In genomic region chr19:10720607-10721125, GRCh38 we compare ENCODE assay signal across 22 cellular contexts. TPM values are rescaled to one million over a fixed set of nuclear protein-coding genes. Genes with fewer than 3 reads are reported as not detected.
DNase-seq lines count a peak whose midpoint lies in the region; ATAC-seq and TF ChIP-seq lines count a peak whose summit lies in the region.
"Had no signal": no experiment of that assay in that cellular context is flagged by ENCODE, and none has a peak within 500 bp of the region (broad histone marks: within the 10 kb centered on the region; RNA-seq: fewer than 3 reads in every experiment).

No MANE protein-coding gene starts in this region.

- H3K36me3 Mint-ChIP-seq in natural killer cell (no peaks in the 10 kb centered on the region), T-helper 17 cell (ENCODE audit: low read depth) (no peaks in the 10 kb centered on the region)
- peaks cover 4% of the 10 kb centered on the region for H3K36me3 Mint-ChIP-seq in natural killer cell treated with Interleukin-12 subunit alpha and Interleukin-12 subunit beta and Interleukin-15 and Interleukin-18, amount 100 ng/mL, for 72 hours

- no peaks in the 10 kb centered on the region for H3K9me2 ChIP-seq in GM23248 (ENCODE audit: insufficient read depth)

- peaks cover 77% of the 10 kb centered on the region for H3K79me2 ChIP-seq in GM23248 (ENCODE audit: insufficient read depth)

- TF ChIP-seq CTCF in natural killer cell (IDR thresholded peaks at IDR 0.05) (no peak), upper lobe of left lung (IDR thresholded peaks at IDR 0.05) (no peak)

- peak overlapping the region in 1 of 2 donors; percentile 30 for H3K9ac ChIP-seq in mucosa of rectum (ENCODE audit: low read depth in 1 of 2, low read length in 2 of 2)
- no peak overlapping the region for H3K9ac ChIP-seq in GM23248

- H3K4me1 ChIP-seq in mucosa of rectum (ENCODE audit: control insufficient read depth in 2 of 2, insufficient read depth in 2 of 2, low read length in 2 of 2) (peaks cover 31 to 37% of the 10 kb centered on the region in 2 donors), upper lobe of left lung (peaks cover 43 to 75% (median 59%) of the 10 kb centered on the region in 4 donors), GM23248 (ENCODE audit: insufficient read depth) (peaks cover 20% of the 10 kb centered on the region; the same call in 1 of the 2 replicates)

- peak overlapping the region; percentile 32 to 42 for H3K27ac ChIP-seq in mucosa of rectum (ENCODE audit: low read depth in 2 of 2, low read length in 2 of 2)
- H3K27ac ChIP-seq in upper lobe of left lung = peak overlapping the region; percentile 94 to 98 (median 96)
- no peak overlapping the region for H3K27ac ChIP-seq in GM23248
- H3K27ac ChIP-seq: ovary had no signal

- DNase-seq in natural killer cell = no peak
- DNase-seq in natural killer cell treated with Interleukin-12 subunit alpha and Interleukin-12 subunit beta and Interleukin-15 and Interleukin-18, amount 100 ng/mL, for 72 hours (ENCODE audit: low spot score) = no peak
- DNase-seq in T-helper 17 cell = no peak
- no peak for DNase-seq in upper lobe of left lung
- no peak for DNase-seq in GM23248
- no peak for DNase-seq in cerebellar cortex (ENCODE audit: low spot score)
- DNase-seq: activated CD4-positive, alpha-beta T cell treated with anti-CD3 and anti-CD28 coated beads for 36 hours; amniotic stem cell; central memory CD4-positive, alpha-beta T cell; DMS79; effector CD8-positive, alpha-beta T cell; Karpas-422; midbrain; NCI-H1417; NCI-H2171; ovary; Peyer's patch; stimulated activated CD4-positive, alpha-beta T cell treated with anti-CD3 and anti-CD28 coated beads, Interleukin-4, amount 100 ng/mL, for 24 hours; testis had no signal

- H3K27me3 ChIP-seq in mucosa of rectum (ENCODE audit: control insufficient read depth in 2 of 2, insufficient read depth in 2 of 2, low read length in 2 of 2) = no peaks in the 10 kb centered on the region
- H3K27me3 ChIP-seq in upper lobe of left lung = no peaks in the 10 kb centered on the region
- no peaks in the 10 kb centered on the region for H3K27me3 ChIP-seq in GM23248 (replicated peaks; ENCODE audit: insufficient read depth)
- H3K27me3 ChIP-seq: ovary, Peyer's patch, testis had no signal

- H3K4me3 Mint-ChIP-seq in natural killer cell (peak overlapping the region; percentile 42), T-helper 17 cell (peak overlapping the region; percentile 97)
- no peak overlapping the region for H3K4me3 Mint-ChIP-seq in natural killer cell treated with Interleukin-12 subunit alpha and Interleukin-12 subunit beta and Interleukin-15 and Interleukin-18, amount 100 ng/mL, for 72 hours

- TF ChIP-seq POLR2A in upper lobe of left lung (IDR thresholded peaks at IDR 0.05) = no peak

- no peak overlapping the region for H3K4me2 ChIP-seq in GM23248 (ENCODE audit: unreplicated experiment)
- H3K4me2 ChIP-seq: GM23338 had no signal

- H3K27me3 Mint-ChIP-seq in natural killer cell (ENCODE audit: low read depth in 2 of 2) = no peaks in the 10 kb centered on the region
- H3K27me3 Mint-ChIP-seq in natural killer cell treated with Interleukin-12 subunit alpha and Interleukin-12 subunit beta and Interleukin-15 and Interleukin-18, amount 100 ng/mL, for 72 hours = no peaks in the 10 kb centered on the region
- H3K27me3 Mint-ChIP-seq in T-helper 17 cell = no peaks in the 10 kb centered on the region
- H3K27me3 Mint-ChIP-seq: activated CD4-positive, alpha-beta T cell treated with anti-CD3 and anti-CD28 coated beads for 36 hours had no signal

- peaks cover 22% of the 10 kb centered on the region; the same call in 1 of the 2 replicates for H4K20me1 ChIP-seq in GM23248 (ENCODE audit: insufficient read depth)

- WGBS in upper lobe of left lung, 2 donors = 88 to 89% methylated on average over 6 of the region's 6 CpGs
- 98% methylated on average over 6 of the region's 6 CpGs for WGBS in GM23248 (ENCODE audit: low coverage in 1 of 2, low lambda C conversion rate in 2 of 2, missing lambda C conversion rate in 2 of 2), 2 experiments

- ATAC-seq in natural killer cell (no peak), T-helper 17 cell (no peak), upper lobe of left lung (ENCODE audit: low FRiP score in 2 of 2) (no peak), HG02623 (IDR thresholded peaks at IDR 0.05; ENCODE audit: unreplicated experiment) (no peak)
- no peak for ATAC-seq in natural killer cell treated with Interleukin-12 subunit alpha and Interleukin-12 subunit beta and Interleukin-15 and Interleukin-18, amount 100 ng/mL, for 72 hours
- ATAC-seq: activated CD4-positive, alpha-beta T cell treated with anti-CD3 and anti-CD28 coated beads for 36 hours; GM23338 had no signal

- intact Hi-C loops in natural killer cell (cut with micrococcal nuclease) = no loop called here

- in situ Hi-C loops in GM23248 (cut with MboI) = no loop called here

- H3K9me3 ChIP-seq in T-helper 17 cell (ENCODE audit: control insufficient read depth, low read length, poor library complexity, severe bottlenecking) (no peaks in the 10 kb centered on the region), mucosa of rectum (ENCODE audit: control insufficient read depth in 2 of 2, low read length in 2 of 2) (no peaks in the 10 kb centered on the region), upper lobe of left lung (no peaks in the 10 kb centered on the region), GM23248 (ENCODE audit: low read depth) (no peaks in the 10 kb centered on the region)
- H3K9me3 ChIP-seq: ovary, Peyer's patch, testis had no signal

- H3K36me3 ChIP-seq in mucosa of rectum (ENCODE audit: control insufficient read depth in 2 of 2, insufficient read depth in 2 of 2, low read length in 2 of 2) (peaks cover 12 to 20% of the 10 kb centered on the region in 2 donors), upper lobe of left lung (peaks cover 0 to 33% (median 2%) of the 10 kb centered on the region in 4 donors), GM23248 (ENCODE audit: low read depth) (no peaks in the 10 kb centered on the region)
- H3K36me3 ChIP-seq: ovary had no signal

- H3K27ac Mint-ChIP-seq in natural killer cell (peak overlapping the region; percentile 92 to 95), T-helper 17 cell (peak overlapping the region; percentile 83)
- peak overlapping the region in 1 of 2 donors; percentile 91 for H3K27ac Mint-ChIP-seq in natural killer cell treated with Interleukin-12 subunit alpha and Interleukin-12 subunit beta and Interleukin-15 and Interleukin-18, amount 100 ng/mL, for 72 hours
- H3K27ac Mint-ChIP-seq: GM23338 had no signal

- H2AFZ ChIP-seq in GM23248 = no peak overlapping the region
- H2AFZ ChIP-seq: GM23338 had no signal

- peak overlapping the region in 1 of 2 donors; percentile 13 for H3K4me3 ChIP-seq in mucosa of rectum (ENCODE audit: low read length in 2 of 2)
- H3K4me3 ChIP-seq in upper lobe of left lung = peak overlapping the region in 2 of 4 donors; percentile 2 to 100
- no peak overlapping the region for H3K4me3 ChIP-seq in GM23248
- H3K4me3 ChIP-seq: GM23338, ovary, testis had no signal

- H3K9me3 Mint-ChIP-seq in natural killer cell = no peaks in the 10 kb centered on the region
- no peaks in the 10 kb centered on the region for H3K9me3 Mint-ChIP-seq in natural killer cell treated with Interleukin-12 subunit alpha and Interleukin-12 subunit beta and Interleukin-15 and Interleukin-18, amount 100 ng/mL, for 72 hours

- H3F3A ChIP-seq in GM23248 (ENCODE audit: insufficient read depth) = peaks cover 30% of the 10 kb centered on the region

- TF ChIP-seq EP300 in upper lobe of left lung (IDR thresholded peaks at IDR 0.05) = no peak

- peaks cover 31 to 59% of the 10 kb centered on the region in 2 donors for H3K4me1 Mint-ChIP-seq in natural killer cell
- peaks cover 36 to 42% of the 10 kb centered on the region in 2 donors for H3K4me1 Mint-ChIP-seq in natural killer cell treated with Interleukin-12 subunit alpha and Interleukin-12 subunit beta and Interleukin-15 and Interleukin-18, amount 100 ng/mL, for 72 hours (ENCODE audit: low read depth in 2 of 2)
- H3K4me1 Mint-ChIP-seq in T-helper 17 cell = peaks cover 36% of the 10 kb centered on the region

RNA-seq across cellular contexts. Expression of gene DNM2, which starts 2.8 kb away (rescaled TPM):
- 100 to 1,000 TPM; 419 to 491 (median 428) TPM for total RNA-seq in natural killer cell
- total RNA-seq in natural killer cell treated with Interleukin-12 subunit alpha and Interleukin-12 subunit beta and Interleukin-15 and Interleukin-18, amount 100 ng/mL, for 72 hours = 100 to 1,000 TPM; 403 to 422 TPM
- total RNA-seq in T-helper 17 cell = 100 to 1,000 TPM; 267 to 273 TPM
- total RNA-seq in upper lobe of left lung = 100 to 1,000 TPM; 238 to 744 (median 318) TPM
- total RNA-seq in GM23248 (2014; rRNA removed; shearing (Covaris generic)) = 47.2 and 48.9 TPM in 2 replicates
- polyA plus RNA-seq in GM23248 (2016; fragmentation: Nextera tagmentation; extraction: Ambion mirVana) = 58.7 and 60.5 TPM in 2 replicates

RNA-seq across cellular contexts. Expression of gene QTRT1, which starts 19.4 kb away (rescaled TPM):
- 10 to 100 TPM; 29.0 to 37.5 (median 29.9) TPM for total RNA-seq in natural killer cell
- total RNA-seq in natural killer cell treated with Interleukin-12 subunit alpha and Interleukin-12 subunit beta and Interleukin-15 and Interleukin-18, amount 100 ng/mL, for 72 hours = 100 to 1,000 TPM in 1 of 2 donors, 10 to 100 TPM in 1; 32.0 to 110 TPM
- total RNA-seq in T-helper 17 cell = 10 to 100 TPM; 49.4 to 56.9 TPM
- total RNA-seq in upper lobe of left lung = 10 to 100 TPM; 11.0 to 85.9 (median 32.5) TPM
- total RNA-seq in GM23248 (2014; rRNA removed; shearing (Covaris generic)) = 33.2 and 42.2 TPM in 2 replicates
- 42.7 and 49.0 TPM in 2 replicates for polyA plus RNA-seq in GM23248 (2016; fragmentation: Nextera tagmentation; extraction: Ambion mirVana)
